Comparison of ENCODE assay signal across 29 cellular contexts in genomic region chr1:64754166-64754565, GRCh38.
"Had no signal": no experiment of that assay in that cellular context is flagged by ENCODE, and none has a peak within 500 bp of the region (broad histone marks: within the 10 kb centered on the region; RNA-seq: fewer than 3 reads in every experiment).

No MANE protein-coding gene starts in this region.

- H3K36me3 Mint-ChIP-seq: activated CD4-positive, alpha-beta memory T cell treated with anti-CD3 and anti-CD28 coated beads for 36 hours; activated naive CD4-positive, alpha-beta T cell treated with anti-CD3 and anti-CD28 coated beads, Interleukin-2, amount 10 ng/mL, durations not matched to agents 7 days and 5 days; stimulated activated naive B cell treated with anti-CD40 and anti-IgM and Interleukin-4, amounts not matched to agents 10 μg/mL and 1 μg/mL and 100 μg/mL, for 72 hours had no signal

- H3K9me3 Mint-ChIP-seq: activated CD4-positive, alpha-beta T cell treated with anti-CD3 and anti-CD28 coated beads, Interleukin-2, amount 10 ng/mL, durations not matched to agents 24 days and 14 days; activated naive CD4-positive, alpha-beta T cell treated with anti-CD3 and anti-CD28 coated beads, Interleukin-2, amount 10 ng/mL, durations not matched to agents 7 days and 5 days; activated T-cell treated with anti-CD3 and anti-CD28 coated beads, Interleukin-2, amount 50 U/mL, for 24 hours had no signal

- H3K27me3 ChIP-seq: ascending aorta, cardiac muscle cell, dorsolateral prefrontal cortex, heart left ventricle, suprapubic skin, tibial artery had no signal

- H3K27me3 Mint-ChIP-seq: activated CD4-positive, alpha-beta memory T cell treated with anti-CD3 and anti-CD28 coated beads for 36 hours; activated naive CD4-positive, alpha-beta T cell treated with anti-CD3 and anti-CD28 coated beads, Interleukin-2, amount 10 ng/mL, durations not matched to agents 7 days and 5 days; activated naive CD8-positive, alpha-beta T cell treated with anti-CD3 and anti-CD28 coated beads, Interleukin-2, amount 10 ng/mL, durations not matched to agents 7 days and 5 days; activated T-cell treated with anti-CD3 and anti-CD28 coated beads, Interleukin-2, amount 50 U/mL, for 24 hours; brain had no signal

- H3K27ac ChIP-seq: ascending aorta, cardiac muscle cell, coronary artery, dorsolateral prefrontal cortex, lower lobe of right lung, parathyroid adenoma, psoas muscle, suprapubic skin, tibial artery had no signal

- DNase-seq: activated CD4-positive, alpha-beta memory T cell treated with anti-CD3 and anti-CD28 coated beads for 36 hours; activated CD4-positive, alpha-beta T cell treated with anti-CD3 and anti-CD28 coated beads, Interleukin-2, amount 10 ng/mL, durations not matched to agents 24 days and 14 days; activated CD4-positive, CD25-positive, alpha-beta regulatory T cell treated with anti-CD3 and anti-CD28 coated beads, Interleukin-2, amount 50 U/mL, for 72 hours; activated CD8-positive, alpha-beta memory T cell treated with anti-CD3 and anti-CD28 coated beads, Interleukin-2, amount 50 U/mL, for 48 hours; activated gamma-delta T cell; activated naive CD4-positive, alpha-beta T cell treated with anti-CD3 and anti-CD28 coated beads, Interleukin-2, amount 10 ng/mL, durations not matched to agents 7 days and 5 days; activated naive CD8-positive, alpha-beta T cell treated with anti-CD3 and anti-CD28 coated beads, Interleukin-2, amount 10 ng/mL, durations not matched to agents 7 days and 5 days; activated T-cell treated with anti-CD3 and anti-CD28 coated beads, Interleukin-2, amount 50 U/mL, for 24 hours; cerebellar nuclear complex; dorsolateral prefrontal cortex; heart left ventricle; lower lobe of right lung; mesenchymal stem cell; naive thymus-derived CD4-positive, alpha-beta T cell; nucleus accumbens; psoas muscle; stimulated activated CD4-positive, alpha-beta T cell treated with anti-CD3 and anti-CD28 coated beads, Interleukin-15, amount 100 ng/mL, for 24 hours; stimulated activated CD4-positive, alpha-beta T cell treated with anti-CD3 and anti-CD28 coated beads, Interleukin-2, amount 100 ng/mL, for 24 hours; stimulated activated naive B cell treated with anti-CD40 and anti-IgM and Interleukin-4, amounts not matched to agents 10 μg/mL and 1 μg/mL and 100 μg/mL, for 72 hours; T-helper 2 cell; tibial artery had no signal

- H3K9me3 ChIP-seq: ascending aorta, suprapubic skin, tibial artery had no signal

- H3K4me3 Mint-ChIP-seq: activated CD4-positive, alpha-beta memory T cell treated with anti-CD3 and anti-CD28 coated beads for 36 hours; activated CD4-positive, alpha-beta T cell treated with anti-CD3 and anti-CD28 coated beads, Interleukin-2, amount 10 ng/mL, durations not matched to agents 24 days and 14 days; activated naive CD4-positive, alpha-beta T cell treated with anti-CD3 and anti-CD28 coated beads, Interleukin-2, amount 10 ng/mL, durations not matched to agents 7 days and 5 days; activated naive CD8-positive, alpha-beta T cell treated with anti-CD3 and anti-CD28 coated beads, Interleukin-2, amount 10 ng/mL, durations not matched to agents 7 days and 5 days; activated T-cell treated with anti-CD3 and anti-CD28 coated beads, Interleukin-2, amount 50 U/mL, for 24 hours; brain; naive thymus-derived CD4-positive, alpha-beta T cell; neural crest cell; stimulated activated naive B cell treated with anti-CD40 and anti-IgM and Interleukin-4, amounts not matched to agents 10 μg/mL and 1 μg/mL and 100 μg/mL, for 72 hours had no signal

- H3K4me3 ChIP-seq: ascending aorta, cardiac muscle cell, coronary artery, dorsolateral prefrontal cortex, heart left ventricle, lower lobe of right lung, psoas muscle, suprapubic skin, tibial artery had no signal

- H3K4me1 Mint-ChIP-seq: activated CD4-positive, alpha-beta T cell treated with anti-CD3 and anti-CD28 coated beads, Interleukin-2, amount 10 ng/mL, durations not matched to agents 24 days and 14 days; activated naive CD4-positive, alpha-beta T cell treated with anti-CD3 and anti-CD28 coated beads, Interleukin-2, amount 10 ng/mL, durations not matched to agents 7 days and 5 days had no signal

- ATAC-seq: heart left ventricle; left lobe of liver; lower lobe of right lung; naive thymus-derived CD4-positive, alpha-beta T cell; psoas muscle; stimulated activated naive B cell treated with anti-CD40 and anti-IgM and Interleukin-4, amounts not matched to agents 10 μg/mL and 1 μg/mL and 100 μg/mL, for 72 hours had no signal

- H3K36me3 ChIP-seq: ascending aorta, cardiac muscle cell, heart left ventricle, lower lobe of right lung, suprapubic skin, tibial artery had no signal

- H3K27ac Mint-ChIP-seq: activated CD4-positive, alpha-beta memory T cell treated with anti-CD3 and anti-CD28 coated beads for 36 hours; activated CD4-positive, alpha-beta T cell treated with anti-CD3 and anti-CD28 coated beads, Interleukin-2, amount 10 ng/mL, durations not matched to agents 24 days and 14 days; activated naive CD4-positive, alpha-beta T cell treated with anti-CD3 and anti-CD28 coated beads, Interleukin-2, amount 10 ng/mL, durations not matched to agents 7 days and 5 days; activated naive CD8-positive, alpha-beta T cell treated with anti-CD3 and anti-CD28 coated beads, Interleukin-2, amount 10 ng/mL, durations not matched to agents 7 days and 5 days; activated T-cell treated with anti-CD3 and anti-CD28 coated beads, Interleukin-2, amount 50 U/mL, for 24 hours; brain; naive thymus-derived CD4-positive, alpha-beta T cell; stimulated activated naive B cell treated with anti-CD40 and anti-IgM and Interleukin-4, amounts not matched to agents 10 μg/mL and 1 μg/mL and 100 μg/mL, for 72 hours had no signal

- H3K4me1 ChIP-seq: suprapubic skin had no signal
